ENCODE assay signal across 18 cellular contexts in genomic region chr12:75809745-75810144, GRCh38.
DNase-seq lines count a peak whose midpoint lies in the region; ATAC-seq and TF ChIP-seq lines count a peak whose summit lies in the region.
"Had no signal": no experiment of that assay in that cellular context is flagged by ENCODE, and none has a peak within 500 bp of the region (broad histone marks: within the 10 kb centered on the region; RNA-seq: fewer than 3 reads in every experiment).

No MANE protein-coding gene starts in this region.

- no CpG with 5 or more reads among the region's 2 CpGs for WGBS in iPS DF 6.9 (ENCODE audit: insufficient coverage, insufficient read length)

- no peak overlapping the region for H3K9ac ChIP-seq in HCT116 (ENCODE audit: low read length)
- H3K9ac ChIP-seq: KMS-11 had no signal

- DNase-seq in HCT116 (ENCODE audit: low read depth, low spot score), result no peak
- DNase-seq in WTC11 (ENCODE audit: low spot score), result no peak
- DNase-seq in iPS DF 6.9 (ENCODE audit: low read depth, low spot score), result peak; percentile 41
- no peak for DNase-seq in neural crest cell (ENCODE audit: low read depth, low spot score)
- DNase-seq in NCI-H2227 (lab: John Stamatoyannopoulos, UW; ENCODE audit: unreplicated experiment), result no peak
- DNase-seq in occipital lobe (lab: John Stamatoyannopoulos, UW), result no peak
- DNase-seq: BE2C, DMS79, NCI-H1092 treated with DMSO at 0.1 percent for 48 hours, NCI-H146, NCI-H2029, NCI-H2171 treated with DMSO at 0.1 percent for 48 hours, NCI-H446, NCI-H526, SJCRH30 had no signal

- RAD21 ChIA-PET in HCT116 (lab: Charles Lee; ENCODE audit: low non-redundant PET in 1 of 2, low total read pairs in 2 of 2, uncharacterized antibody in 2 of 2, unreplicated experiment in 2 of 2), result no interaction called here

- no peak overlapping the region for H3K4me3 ChIP-seq in HCT116 (replicated peaks in 1 of 2; ENCODE audit: low read depth in 1 of 2, low read length in 2 of 2)
- no peak overlapping the region for H3K4me3 ChIP-seq in iPS DF 6.9 (ENCODE audit: low read length)
- H3K4me3 ChIP-seq: HAP-1, SJCRH30 had no signal

- H3K4me1 Mint-ChIP-seq in WTC11 (peaks cover 50% of the 10 kb centered on the region), neural crest cell (peaks cover 40% of the 10 kb centered on the region)

- H3K9me3 Mint-ChIP-seq in WTC11 (peaks cover 27% of the 10 kb centered on the region), neural crest cell (peaks cover 11% of the 10 kb centered on the region)

- intact Hi-C loops in HCT116 (cut with micrococcal nuclease), result no loop called here

- H3K27ac Mint-ChIP-seq in WTC11 (peak overlapping the region; percentile 31; the same call in 1 of the 2 replicates), neural crest cell (ENCODE audit: unreplicated experiment) (no peak overlapping the region)

- H3K27me3 Mint-ChIP-seq in WTC11 (ENCODE audit: low read depth) (peaks cover 4% of the 10 kb centered on the region), neural crest cell (ENCODE audit: low read depth) (no peaks in the 10 kb centered on the region)

- CTCF ChIA-PET in HCT116 (lab: Charles Lee) (no interaction called here), WTC11 (lab: Charles Lee) (no interaction called here)

- TF ChIP-seq POLR2A in HCT116 (IDR thresholded peaks at IDR 0.05; ENCODE audit: borderline replicate concordance, extremely low read depth, insufficient read depth, insufficient read length), result no peak

- no peak overlapping the region for H3K4me3 Mint-ChIP-seq in WTC11
- peak overlapping the region; percentile 1 for H3K4me3 Mint-ChIP-seq in neural crest cell

- BruUV-seq in HCT116 (replicated peaks; lab: Mats Ljungman, UMichigan), result no TSS peak

- TF ChIP-seq RAD21 in HCT116 (IDR thresholded peaks at IDR 0.05; ENCODE audit: low read depth), result no peak

- H2AFZ ChIP-seq in HCT116 (ENCODE audit: low read depth, low read length, poor library complexity, severe bottlenecking), result no peak overlapping the region

- H4K20me1 ChIP-seq in HCT116 (ENCODE audit: insufficient read depth), result no peaks in the 10 kb centered on the region

- TF ChIP-seq CTCF in HCT116 (IDR thresholded peaks at IDR 0.05 in 2 of 3, conservative IDR thresholded peaks at IDR 0.05 in 1 of 3; ENCODE audit: borderline replicate concordance in 1 of 3, insufficient read depth in 1 of 3, low read depth in 2 of 3, low read length in 2 of 3) (no peak), WTC11 (IDR thresholded peaks at IDR 0.05) (no peak), neural crest cell (conservative IDR thresholded peaks at IDR 0.05) (no peak)

- H3K4me1 ChIP-seq in HCT116 (ENCODE audit: control insufficient read depth in 1 of 2, insufficient read depth in 2 of 2, low read length in 2 of 2) (peaks cover 3 to 13% of the 10 kb centered on the region in 2 experiments; a peak in 3 of 4 replicates), iPS DF 6.9 (ENCODE audit: control insufficient read depth, insufficient read depth, low read length) (peaks cover 4% of the 10 kb centered on the region)

- no peaks in the 10 kb centered on the region for H3K79me2 ChIP-seq in HCT116 (ENCODE audit: insufficient read depth, low read length)

- H3K27me3 ChIP-seq in HCT116 (ENCODE audit: insufficient read depth, low read length) (no peaks in the 10 kb centered on the region), iPS DF 6.9 (ENCODE audit: control insufficient read depth, insufficient read depth, low read length) (no peaks in the 10 kb centered on the region)
- H3K27me3 ChIP-seq: BE2C, SJCRH30 had no signal

- H3K36me3 Mint-ChIP-seq in WTC11 (peaks cover 8% of the 10 kb centered on the region), neural crest cell (ENCODE audit: low read depth) (peaks cover 4% of the 10 kb centered on the region)

- ATAC-seq in HCT116 (no peak), WTC11 (peak; percentile 85), HG03280 (IDR thresholded peaks at IDR 0.05; ENCODE audit: unreplicated experiment) (no peak)

- no peak overlapping the region for H3K4me2 ChIP-seq in HCT116 (ENCODE audit: low read length)
- H3K4me2 ChIP-seq: KMS-11 had no signal

- H3K9me3 ChIP-seq in HCT116 (ENCODE audit: control insufficient read depth in 1 of 2, insufficient read depth in 1 of 2, low read depth in 1 of 2, low read length in 2 of 2) (no peaks in the 10 kb centered on the region; a peak in 1 of 4 replicates), iPS DF 6.9 (ENCODE audit: control insufficient read depth, insufficient read depth, low read length) (no peaks in the 10 kb centered on the region)
- H3K9me3 ChIP-seq: BE2C, HAP-1, SJCRH30 had no signal

- H3K27ac ChIP-seq in HCT116 (ENCODE audit: low read depth, low read length) (peak overlapping the region; percentile 22; the same call in 1 of the 2 replicates), iPS DF 6.9 (ENCODE audit: low read length) (no peak overlapping the region)
- H3K27ac ChIP-seq: KMS-11, SJCRH30 had no signal

- H3K36me3 ChIP-seq in HCT116 (ENCODE audit: control insufficient read depth in 1 of 2, insufficient read depth in 2 of 2, low read length in 2 of 2) (peaks cover 0 to 5% of the 10 kb centered on the region in 2 experiments; a peak in 1 of 4 replicates), iPS DF 6.9 (ENCODE audit: control insufficient read depth, insufficient read depth, low read length) (no peaks in the 10 kb centered on the region)
- H3K36me3 ChIP-seq: BE2C, HAP-1, SJCRH30 had no signal

- no peaks in the 10 kb centered on the region for H3K9me2 ChIP-seq in HCT116 (ENCODE audit: insufficient read depth)

- POLR2A ChIA-PET in HCT116 (lab: Charles Lee), result no interaction called here
- POLR2A ChIA-PET in WTC11 (lab: Charles Lee), result no interaction called here

TF ChIP-seq in HCT116, 20 proteins besides CTCF, POLR2A, EP300 and RAD21 (continues in another document):
- TF ChIP-seq SIN3A (IDR thresholded peaks at IDR 0.05; ENCODE audit: low read depth) (no peak), ATF3 (IDR thresholded peaks at IDR 0.05) (no peak), YY1 (IDR thresholded peaks at IDR 0.05; ENCODE audit: extremely low read depth, insufficient replicate concordance, low read depth, low read length) (no peak), EZH2 (IDR thresholded peaks at IDR 0.05) (no peak), CBX3 (IDR thresholded peaks at IDR 0.05; ENCODE audit: low read depth) (no peak), JUND (IDR thresholded peaks at IDR 0.05) (no peak), MAX (IDR thresholded peaks at IDR 0.05) (no peak), ZBTB33 (IDR thresholded peaks at IDR 0.05; ENCODE audit: extremely low read depth, insufficient replicate concordance, low read length) (no peak)

TF ChIP-seq in WTC11, 78 proteins besides CTCF, POLR2A, EP300 and RAD21 (continues in another document):
- TF ChIP-seq NFATC4 (CRISPR knock-in tag; IDR thresholded peaks at IDR 0.05) (no peak), TP53 (CRISPR knock-in tag; IDR thresholded peaks at IDR 0.05) (no peak), E2F5 (CRISPR knock-in tag; IDR thresholded peaks at IDR 0.05) (no peak), ARID4B (CRISPR knock-in tag; IDR thresholded peaks at IDR 0.05; ENCODE audit: borderline replicate concordance) (no peak), ELF4 (CRISPR knock-in tag; IDR thresholded peaks at IDR 0.05; ENCODE audit: low read depth) (no peak), ESRRA (CRISPR knock-in tag; IDR thresholded peaks at IDR 0.05; ENCODE audit: borderline replicate concordance) (no peak)
